In genomic region chr16:88810868-88811599, GRCh38 we compare ENCODE assay signal across 2 cellular contexts.
TF ChIP-seq lines count a peak whose summit lies in the region.

No MANE protein-coding gene starts in this region.

TF ChIP-seq in GM12891, 5 proteins besides CTCF, POLR2A, EP300 and RAD21:
- 0 out of 2 replicates have a peak, but pooled peaks have one; percentile 65 for TF ChIP-seq POLR2AphosphoS5 (IDR thresholded peaks at IDR 0.05; ENCODE audit: low read depth, low read length)
- TF ChIP-seq PAX5 (IDR thresholded peaks at IDR 0.05; ENCODE audit: insufficient read depth, low read length, severe bottlenecking): no peak

TF ChIP-seq in GM12878, 131 proteins besides CTCF, POLR2A, EP300 and RAD21 (continues in another document):
- TF ChIP-seq POLR2AphosphoS2 (IDR thresholded peaks at IDR 0.05; ENCODE audit: low read depth, low read length) (peak; percentile 89; the same call in 1 of the 2 replicates), NR2C1 (IDR thresholded peaks at IDR 0.05) (peak; percentile 10; the same call in 1 of the 2 replicates), NKRF (conservative IDR thresholded peaks at IDR 0.05) (peak; percentile 95; the same call in 1 of the 2 replicates), SMAD5 (IDR thresholded peaks at IDR 0.05; ENCODE audit: low read depth) (peak; percentile 80), POLR2AphosphoS5 (IDR thresholded peaks at IDR 0.05; ENCODE audit: low read length) (peak; percentile 89; the same call in 1 of the 2 replicates), BACH1 (IDR thresholded peaks at IDR 0.05; ENCODE audit: borderline replicate concordance) (peak; percentile 55; the same call in 1 of the 2 replicates), ZZZ3 (IDR thresholded peaks at IDR 0.05; ENCODE audit: control insufficient read depth, insufficient read length, low read depth) (no peak), EED (IDR thresholded peaks at IDR 0.05; ENCODE audit: low read depth) (0 out of 2 replicates have a peak, but pooled peaks have one; percentile 8), E2F8 (IDR thresholded peaks at IDR 0.05; ENCODE audit: low read depth, partially characterized antibody) (no peak), SRF (IDR thresholded peaks at IDR 0.05; ENCODE audit: low read depth in 2 of 2, low read length in 2 of 2) (0 out of 4 replicates have a peak, but pooled peaks of 1 of the 2 experiments have one; percentile 9), RAD51 (IDR thresholded peaks at IDR 0.05) (peak; percentile 81), CREM (IDR thresholded peaks at IDR 0.05; ENCODE audit: low read depth) (peak; percentile 72; the same call in 1 of the 2 replicates), MLLT1 (IDR thresholded peaks at IDR 0.05) (no peak; the same call in 1 of the 2 replicates), BCLAF1 (IDR thresholded peaks at IDR 0.05) (no peak), BCL3 (IDR thresholded peaks at IDR 0.05; ENCODE audit: borderline replicate concordance, insufficient read depth, low read depth, low read length, poor library complexity, severe bottlenecking) (peak; percentile 1), TCF3 (IDR thresholded peaks at IDR 0.05; ENCODE audit: borderline replicate concordance, insufficient read depth, low read depth, low read length) (no peak), POU2F2 (IDR thresholded peaks at IDR 0.05; ENCODE audit: borderline replicate concordance, low read depth, low read length) (peak; percentile 24; the same call in 1 of the 3 replicates), ZBED1 (IDR thresholded peaks at IDR 0.05; ENCODE audit: borderline replicate concordance) (peak; percentile 5; the same call in 1 of the 2 replicates), RB1 (IDR thresholded peaks at IDR 0.05; ENCODE audit: borderline replicate concordance) (0 out of 2 replicates have a peak, but pooled peaks have one; percentile 43), IKZF1 (conservative IDR thresholded peaks at IDR 0.05) (peak; percentile 30; the same call in 1 of the 2 replicates), SIN3A (IDR thresholded peaks at IDR 0.05; ENCODE audit: low read depth, low read length) (peak; percentile 76), GATAD2B (conservative IDR thresholded peaks at IDR 0.05; ENCODE audit: low read depth) (peak; percentile 77; the same call in 1 of the 2 replicates), SP1 (IDR thresholded peaks at IDR 0.05; ENCODE audit: low read depth, low read length) (peak; percentile 42)
- TF ChIP-seq, protein P1, sequence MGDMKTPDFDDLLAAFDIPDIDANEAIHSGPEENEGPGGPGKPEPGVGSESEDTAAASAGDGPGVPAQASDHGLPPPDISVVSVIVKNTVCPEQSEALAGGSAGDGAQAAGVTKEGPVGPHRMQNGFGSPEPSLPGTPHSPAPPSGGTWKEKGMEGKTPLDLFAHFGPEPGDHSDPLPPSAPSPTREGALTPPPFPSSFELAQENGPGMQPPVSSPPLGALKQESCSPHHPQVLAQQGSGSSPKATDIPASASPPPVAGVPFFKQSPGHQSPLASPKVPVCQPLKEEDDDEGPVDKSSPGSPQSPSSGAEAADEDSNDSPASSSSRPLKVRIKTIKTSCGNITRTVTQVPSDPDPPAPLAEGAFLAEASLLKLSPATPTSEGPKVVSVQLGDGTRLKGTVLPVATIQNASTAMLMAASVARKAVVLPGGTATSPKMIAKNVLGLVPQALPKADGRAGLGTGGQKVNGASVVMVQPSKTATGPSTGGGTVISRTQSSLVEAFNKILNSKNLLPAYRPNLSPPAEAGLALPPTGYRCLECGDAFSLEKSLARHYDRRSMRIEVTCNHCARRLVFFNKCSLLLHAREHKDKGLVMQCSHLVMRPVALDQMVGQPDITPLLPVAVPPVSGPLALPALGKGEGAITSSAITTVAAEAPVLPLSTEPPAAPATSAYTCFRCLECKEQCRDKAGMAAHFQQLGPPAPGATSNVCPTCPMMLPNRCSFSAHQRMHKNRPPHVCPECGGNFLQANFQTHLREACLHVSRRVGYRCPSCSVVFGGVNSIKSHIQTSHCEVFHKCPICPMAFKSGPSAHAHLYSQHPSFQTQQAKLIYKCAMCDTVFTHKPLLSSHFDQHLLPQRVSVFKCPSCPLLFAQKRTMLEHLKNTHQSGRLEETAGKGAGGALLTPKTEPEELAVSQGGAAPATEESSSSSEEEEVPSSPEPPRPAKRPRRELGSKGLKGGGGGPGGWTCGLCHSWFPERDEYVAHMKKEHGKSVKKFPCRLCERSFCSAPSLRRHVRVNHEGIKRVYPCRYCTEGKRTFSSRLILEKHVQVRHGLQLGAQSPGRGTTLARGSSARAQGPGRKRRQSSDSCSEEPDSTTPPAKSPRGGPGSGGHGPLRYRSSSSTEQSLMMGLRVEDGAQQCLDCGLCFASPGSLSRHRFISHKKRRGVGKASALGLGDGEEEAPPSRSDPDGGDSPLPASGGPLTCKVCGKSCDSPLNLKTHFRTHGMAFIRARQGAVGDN (IDR thresholded peaks at IDR 0.05): peak; percentile 46
- TF ChIP-seq, protein P2, sequence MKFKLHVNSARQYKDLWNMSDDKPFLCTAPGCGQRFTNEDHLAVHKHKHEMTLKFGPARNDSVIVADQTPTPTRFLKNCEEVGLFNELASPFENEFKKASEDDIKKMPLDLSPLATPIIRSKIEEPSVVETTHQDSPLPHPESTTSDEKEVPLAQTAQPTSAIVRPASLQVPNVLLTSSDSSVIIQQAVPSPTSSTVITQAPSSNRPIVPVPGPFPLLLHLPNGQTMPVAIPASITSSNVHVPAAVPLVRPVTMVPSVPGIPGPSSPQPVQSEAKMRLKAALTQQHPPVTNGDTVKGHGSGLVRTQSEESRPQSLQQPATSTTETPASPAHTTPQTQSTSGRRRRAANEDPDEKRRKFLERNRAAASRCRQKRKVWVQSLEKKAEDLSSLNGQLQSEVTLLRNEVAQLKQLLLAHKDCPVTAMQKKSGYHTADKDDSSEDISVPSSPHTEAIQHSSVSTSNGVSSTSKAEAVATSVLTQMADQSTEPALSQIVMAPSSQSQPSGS (IDR thresholded peaks at IDR 0.05; ENCODE audit: low read length): no peak
- TF ChIP-seq, protein P3, sequence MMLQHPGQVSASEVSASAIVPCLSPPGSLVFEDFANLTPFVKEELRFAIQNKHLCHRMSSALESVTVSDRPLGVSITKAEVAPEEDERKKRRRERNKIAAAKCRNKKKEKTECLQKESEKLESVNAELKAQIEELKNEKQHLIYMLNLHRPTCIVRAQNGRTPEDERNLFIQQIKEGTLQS (IDR thresholded peaks at IDR 0.05; ENCODE audit: borderline replicate concordance, extremely low read depth, low read depth, low read length): peak; percentile 86
- TF ChIP-seq, protein P4, sequence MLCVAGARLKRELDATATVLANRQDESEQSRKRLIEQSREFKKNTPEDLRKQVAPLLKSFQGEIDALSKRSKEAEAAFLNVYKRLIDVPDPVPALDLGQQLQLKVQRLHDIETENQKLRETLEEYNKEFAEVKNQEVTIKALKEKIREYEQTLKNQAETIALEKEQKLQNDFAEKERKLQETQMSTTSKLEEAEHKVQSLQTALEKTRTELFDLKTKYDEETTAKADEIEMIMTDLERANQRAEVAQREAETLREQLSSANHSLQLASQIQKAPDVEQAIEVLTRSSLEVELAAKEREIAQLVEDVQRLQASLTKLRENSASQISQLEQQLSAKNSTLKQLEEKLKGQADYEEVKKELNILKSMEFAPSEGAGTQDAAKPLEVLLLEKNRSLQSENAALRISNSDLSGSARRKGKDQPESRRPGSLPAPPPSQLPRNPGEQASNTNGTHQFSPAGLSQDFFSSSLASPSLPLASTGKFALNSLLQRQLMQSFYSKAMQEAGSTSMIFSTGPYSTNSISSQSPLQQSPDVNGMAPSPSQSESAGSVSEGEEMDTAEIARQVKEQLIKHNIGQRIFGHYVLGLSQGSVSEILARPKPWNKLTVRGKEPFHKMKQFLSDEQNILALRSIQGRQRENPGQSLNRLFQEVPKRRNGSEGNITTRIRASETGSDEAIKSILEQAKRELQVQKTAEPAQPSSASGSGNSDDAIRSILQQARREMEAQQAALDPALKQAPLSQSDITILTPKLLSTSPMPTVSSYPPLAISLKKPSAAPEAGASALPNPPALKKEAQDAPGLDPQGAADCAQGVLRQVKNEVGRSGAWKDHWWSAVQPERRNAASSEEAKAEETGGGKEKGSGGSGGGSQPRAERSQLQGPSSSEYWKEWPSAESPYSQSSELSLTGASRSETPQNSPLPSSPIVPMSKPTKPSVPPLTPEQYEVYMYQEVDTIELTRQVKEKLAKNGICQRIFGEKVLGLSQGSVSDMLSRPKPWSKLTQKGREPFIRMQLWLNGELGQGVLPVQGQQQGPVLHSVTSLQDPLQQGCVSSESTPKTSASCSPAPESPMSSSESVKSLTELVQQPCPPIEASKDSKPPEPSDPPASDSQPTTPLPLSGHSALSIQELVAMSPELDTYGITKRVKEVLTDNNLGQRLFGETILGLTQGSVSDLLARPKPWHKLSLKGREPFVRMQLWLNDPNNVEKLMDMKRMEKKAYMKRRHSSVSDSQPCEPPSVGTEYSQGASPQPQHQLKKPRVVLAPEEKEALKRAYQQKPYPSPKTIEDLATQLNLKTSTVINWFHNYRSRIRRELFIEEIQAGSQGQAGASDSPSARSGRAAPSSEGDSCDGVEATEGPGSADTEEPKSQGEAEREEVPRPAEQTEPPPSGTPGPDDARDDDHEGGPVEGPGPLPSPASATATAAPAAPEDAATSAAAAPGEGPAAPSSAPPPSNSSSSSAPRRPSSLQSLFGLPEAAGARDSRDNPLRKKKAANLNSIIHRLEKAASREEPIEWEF (IDR thresholded peaks at IDR 0.05; ENCODE audit: insufficient replicate concordance, low read depth, low read length): no peak
